ENCODE assay signal across 11 cellular contexts in genomic region chr6:148701393-148701774, GRCh38. TPM values are rescaled to one million over a fixed set of nuclear protein-coding genes. Genes with fewer than 3 reads are reported as not detected.
DNase-seq lines count a peak whose midpoint lies in the region; ATAC-seq, FAIRE-seq and TF ChIP-seq lines count a peak whose summit lies in the region.
"Had no signal": no experiment of that assay in that cellular context is flagged by ENCODE, and none has a peak within 500 bp of the region (broad histone marks: within the 10 kb centered on the region; RNA-seq: fewer than 3 reads in every experiment).

No MANE protein-coding gene starts in this region.

- in situ Hi-C loops in HepG2 (cut with HindIII; ENCODE audit: extremely low pct_ligation_motif_present, low pct_unique_long_range_greater_than_20kb) = no loop called here

- no peaks in the 10 kb centered on the region for H3K79me2 ChIP-seq in HepG2 (ENCODE audit: insufficient read depth, low read length)

- intact Hi-C loops in HepG2 (cut with micrococcal nuclease; ENCODE audit: unreplicated experiment) = no loop called here
- intact Hi-C loops in uterus (cut with DNase I; ENCODE audit: low total_unique reads) = no loop called here

- H3K27ac ChIP-seq in HepG2 (ENCODE audit: extremely low read length, insufficient read depth, low read length) (no peak overlapping the region), uterus (peak overlapping the region; percentile 29 to 75)

- peaks cover 8% of the 10 kb centered on the region for H3K27me3 Mint-ChIP-seq in activated naive CD8-positive, alpha-beta T cell
- no peaks in the 10 kb centered on the region for H3K27me3 Mint-ChIP-seq in activated naive CD8-positive, alpha-beta T cell treated with anti-CD3 and anti-CD28 coated beads for 36 hours
- H3K27me3 Mint-ChIP-seq in T-helper 17 cell = peaks cover 7% of the 10 kb centered on the region

- no peak for DNase-seq in activated naive CD8-positive, alpha-beta T cell treated with anti-CD3 and anti-CD28 coated beads for 36 hours
- no peak for DNase-seq in T-helper 17 cell
- no peak for DNase-seq in HepG2 (ENCODE audit: low spot score)
- DNase-seq in uterus = no peak
- no peak for DNase-seq in T-helper 9 cell
- DNase-seq in activated CD8-positive, alpha-beta memory T cell treated with anti-CD3 and anti-CD28 coated beads, Interleukin-2, amount 50 U/mL, for 4 hours = no peak
- DNase-seq in NCI-H2107 treated with DMSO at 0.1 percent for 48 hours (lab: John Stamatoyannopoulos, UW; ENCODE audit: unreplicated experiment) = no peak
- DNase-seq: activated CD4-positive, alpha-beta T cell treated with anti-CD3 and anti-CD28 coated beads, Interleukin-2, amount 50 U/mL, for 1 hour had no signal

- CTCF ChIA-PET in HepG2 (lab: Yijun Ruan, JAX; ENCODE audit: low intra/inter-chr PET ratio, low total read pairs) = no interaction called here

- H3K9me3 ChIP-seq in T-helper 17 cell (ENCODE audit: control insufficient read depth, low read length, poor library complexity, severe bottlenecking) = no peaks in the 10 kb centered on the region
- no peaks in the 10 kb centered on the region for H3K9me3 ChIP-seq in HepG2 (ENCODE audit: low read length)
- H3K9me3 ChIP-seq in uterus = no peaks in the 10 kb centered on the region

- no peaks in the 10 kb centered on the region for H3K36me3 Mint-ChIP-seq in activated naive CD8-positive, alpha-beta T cell
- H3K36me3 Mint-ChIP-seq in activated naive CD8-positive, alpha-beta T cell treated with anti-CD3 and anti-CD28 coated beads for 36 hours = no peaks in the 10 kb centered on the region
- H3K36me3 Mint-ChIP-seq in T-helper 17 cell (ENCODE audit: low read depth) = peaks cover 4% of the 10 kb centered on the region

- H3K9me3 Mint-ChIP-seq in activated naive CD8-positive, alpha-beta T cell (ENCODE audit: low read depth) = peaks cover 10% of the 10 kb centered on the region
- H3K9me3 Mint-ChIP-seq in activated naive CD8-positive, alpha-beta T cell treated with anti-CD3 and anti-CD28 coated beads for 36 hours = peaks cover 8% of the 10 kb centered on the region

- BruUV-seq in HepG2 (replicated peaks; lab: Mats Ljungman, UMichigan) = no TSS peak

- TF ChIP-seq POLR2A in HepG2 (IDR thresholded peaks at IDR 0.05; ENCODE audit: insufficient read depth in 1 of 2, low read depth in 2 of 2, low read length in 2 of 2) = no peak
- TF ChIP-seq POLR2A in uterus (IDR thresholded peaks at IDR 0.05) = no peak

- H3K4me1 Mint-ChIP-seq in activated naive CD8-positive, alpha-beta T cell (ENCODE audit: low read depth) = peaks cover 7% of the 10 kb centered on the region
- H3K4me1 Mint-ChIP-seq in activated naive CD8-positive, alpha-beta T cell treated with anti-CD3 and anti-CD28 coated beads for 36 hours = peaks cover 4% of the 10 kb centered on the region
- H3K4me1 Mint-ChIP-seq in T-helper 17 cell = peaks cover 12% of the 10 kb centered on the region
- H3K4me1 Mint-ChIP-seq: mesothelial cell of epicardium had no signal

- H3K27me3 ChIP-seq in HepG2 (ENCODE audit: control insufficient read depth in 1 of 2, insufficient read depth in 2 of 2, low read length in 2 of 2) (no peaks in the 10 kb centered on the region; a peak in 1 of 5 replicates), uterus (no peaks in the 10 kb centered on the region)

- TF ChIP-seq RAD21 in HepG2 (CRISPR knock-in tag; IDR thresholded peaks at IDR 0.05) = no peak

- peak overlapping the region in 1 of 3 experiments; percentile 29; a peak in 1 of 6 replicates for H3K4me3 ChIP-seq in HepG2 (replicated peaks in 1 of 3; ENCODE audit: insufficient read depth in 1 of 3, low read depth in 2 of 3, low read length in 3 of 3)
- peak overlapping the region in 1 of 2 donors; percentile 37 for H3K4me3 ChIP-seq in uterus

- H2AFZ ChIP-seq in HepG2 (ENCODE audit: low read length) = no peak overlapping the region

- H3K4me3 Mint-ChIP-seq in activated naive CD8-positive, alpha-beta T cell = peak overlapping the region; percentile 70
- no peak overlapping the region for H3K4me3 Mint-ChIP-seq in activated naive CD8-positive, alpha-beta T cell treated with anti-CD3 and anti-CD28 coated beads for 36 hours
- peak overlapping the region; percentile 93 for H3K4me3 Mint-ChIP-seq in T-helper 17 cell
- H3K4me3 Mint-ChIP-seq: mesothelial cell of epicardium had no signal

- WGBS in HepG2 (ENCODE audit: low lambda C conversion rate) = 26% methylated on average over 3 of the region's 3 CpGs

- FAIRE-seq in HepG2 (lab: Jason Lieb, UNC) = no peak
- FAIRE-seq: endothelial cell of umbilical vein had no signal

- H3K27ac Mint-ChIP-seq in activated naive CD8-positive, alpha-beta T cell = no peak overlapping the region
- H3K27ac Mint-ChIP-seq in activated naive CD8-positive, alpha-beta T cell treated with anti-CD3 and anti-CD28 coated beads for 36 hours = no peak overlapping the region
- H3K27ac Mint-ChIP-seq in T-helper 17 cell = peak overlapping the region; percentile 94
- H3K27ac Mint-ChIP-seq: mesothelial cell of epicardium had no signal

- no peaks in the 10 kb centered on the region for H3K36me3 ChIP-seq in HepG2 (replicated peaks in 1 of 2; ENCODE audit: control insufficient read depth in 1 of 2, insufficient read depth in 2 of 2, low read length in 2 of 2)
- no peaks in the 10 kb centered on the region for H3K36me3 ChIP-seq in uterus

- TF ChIP-seq CTCF in HepG2 (CRISPR knock-in tag; IDR thresholded peaks at IDR 0.05) (no peak), uterus (IDR thresholded peaks at IDR 0.05) (no peak)

- ATAC-seq in T-helper 17 cell = no peak
- peak; percentile 38 for ATAC-seq in HepG2

- TF ChIP-seq EP300 in HepG2 (IDR thresholded peaks at IDR 0.05; ENCODE audit: low read depth in 2 of 2, low read length in 2 of 2) (no peak), HepG2 (CRISPR knock-in tag; IDR thresholded peaks at IDR 0.05; ENCODE audit: borderline replicate concordance) (no peak)

- peak overlapping the region; percentile 68 for H3K4me2 ChIP-seq in HepG2 (ENCODE audit: low read depth, low read length)

- H4K20me1 ChIP-seq in HepG2 (ENCODE audit: insufficient read depth, low read length) = no peaks in the 10 kb centered on the region

- POLR2A ChIA-PET in HepG2 (lab: Yijun Ruan, JAX) = no interaction called here

- H3K9ac ChIP-seq in HepG2 (ENCODE audit: insufficient read depth, low read depth, low read length) = no peak overlapping the region

- H3K4me1 ChIP-seq in HepG2 (ENCODE audit: insufficient read depth, low read length) = no peaks in the 10 kb centered on the region
- no peaks in the 10 kb centered on the region for H3K4me1 ChIP-seq in uterus

TF ChIP-seq in HepG2, 621 proteins besides CTCF, POLR2A, EP300 and RAD21:
- TF ChIP-seq CSRNP2 (CRISPR knock-in tag; conservative IDR thresholded peaks at IDR 0.05; ENCODE audit: low read depth) (no peak), ZZZ3 (CRISPR knock-in tag; IDR thresholded peaks at IDR 0.05; ENCODE audit: borderline replicate concordance) (no peak), HNRNPL (IDR thresholded peaks at IDR 0.05; ENCODE audit: low read depth, low read length) (no peak), ZNF34 (CRISPR knock-in tag; IDR thresholded peaks at IDR 0.05; ENCODE audit: borderline replicate concordance) (no peak), MED13 (CRISPR knock-in tag; IDR thresholded peaks at IDR 0.05) (no peak), ZNF746 (CRISPR knock-in tag; IDR thresholded peaks at IDR 0.05) (no peak), ZNF670 (CRISPR knock-in tag; IDR thresholded peaks at IDR 0.05; ENCODE audit: borderline replicate concordance) (no peak), TSC22D2 (CRISPR knock-in tag; IDR thresholded peaks at IDR 0.05; ENCODE audit: borderline replicate concordance) (no peak), ZC3H4 (CRISPR knock-in tag; IDR thresholded peaks at IDR 0.05; ENCODE audit: borderline replicate concordance) (no peak)

RNA-seq across cellular contexts. Expression of gene UST, which starts 45.4 kb away (rescaled TPM):
- total RNA-seq in activated naive CD8-positive, alpha-beta T cell treated with anti-CD3 and anti-CD28 coated beads for 36 hours = under 1 TPM; 0.82 to 0.89 TPM
- 1 to 10 TPM; 3.8 to 7.3 TPM for total RNA-seq in T-helper 17 cell
- 0.27 and 0.70 TPM in 2 replicates for total RNA-seq in HepG2 (2016; rRNA removed; fragmentation: Illumina TruSeq; extraction: Trizol)
- 0.09 and 0.10 TPM in 2 replicates for total RNA-seq in HepG2 (2016; cell fraction: cytosol; rRNA removed; fragmentation: Illumina TruSeq; extraction: Trizol; ENCODE audit: low read depth)
- total RNA-seq in HepG2 (2016; cell fraction: insoluble cytoplasmic fraction; rRNA removed; fragmentation: Illumina TruSeq; extraction: Trizol) = 0.17 and 0.28 TPM in 2 replicates
- total RNA-seq in HepG2 (2016; cell fraction: membrane; rRNA removed; fragmentation: Illumina TruSeq; extraction: Trizol) = 0.14 and 0.15 TPM in 2 replicates
- 0.34 TPM in 1 of 2 replicates, not detected in the other for total RNA-seq in HepG2 (2016; cell fraction: nucleus; rRNA removed; fragmentation: Illumina TruSeq; extraction: Trizol)
- not detected in 2 replicates for polyA plus RNA-seq in HepG2 (2011; rRNA removed)
- polyA plus RNA-seq in HepG2 (2011; cell fraction: cytosol; rRNA removed) = 0.01 TPM in 1 of 2 replicates, not detected in the other
- not detected in 2 replicates for polyA plus RNA-seq in HepG2 (2011; cell fraction: nucleus; rRNA removed)
- polyA plus RNA-seq in HepG2 (2012) = not detected in 2 replicates
- 0.17 TPM in 1 of 2 replicates, not detected in the other for polyA plus RNA-seq in HepG2 (2016; cell fraction: cytosol; fragmentation: Illumina TruSeq; extraction: Trizol; ENCODE audit: low read depth)
- polyA plus RNA-seq in HepG2 (2016; cell fraction: insoluble cytoplasmic fraction; fragmentation: Illumina TruSeq; extraction: Trizol; ENCODE audit: low read depth) = 0.21 and 0.84 TPM in 2 replicates
- polyA plus RNA-seq in HepG2 (2016; cell fraction: membrane; fragmentation: Illumina TruSeq; extraction: Trizol; ENCODE audit: low read depth) = 0.05 and 0.48 TPM in 2 replicates
- 0.13 and 0.42 TPM in 2 replicates for polyA plus RNA-seq in HepG2 (2016; cell fraction: nucleus; fragmentation: Illumina TruSeq; extraction: Trizol; ENCODE audit: insufficient read depth, low read depth)
- polyA minus RNA-seq in HepG2 (2011; rRNA and poly(A)+ RNA removed; ENCODE audit: low replicate concordance) = 12.2 TPM in 1 of 2 replicates, not detected in the other
- polyA minus RNA-seq in HepG2 (2011; cell fraction: cytosol; rRNA and poly(A)+ RNA removed) = not detected in 2 replicates
- not detected in 2 replicates for polyA minus RNA-seq in HepG2 (2011; cell fraction: nucleus; rRNA and poly(A)+ RNA removed)
- total RNA-seq in uterus = 10 to 100 TPM in 3 of 4 donors, 1 to 10 TPM in 1; 6.1 to 23.2 (median 17.2) TPM
